In the genomic region with DNA sequence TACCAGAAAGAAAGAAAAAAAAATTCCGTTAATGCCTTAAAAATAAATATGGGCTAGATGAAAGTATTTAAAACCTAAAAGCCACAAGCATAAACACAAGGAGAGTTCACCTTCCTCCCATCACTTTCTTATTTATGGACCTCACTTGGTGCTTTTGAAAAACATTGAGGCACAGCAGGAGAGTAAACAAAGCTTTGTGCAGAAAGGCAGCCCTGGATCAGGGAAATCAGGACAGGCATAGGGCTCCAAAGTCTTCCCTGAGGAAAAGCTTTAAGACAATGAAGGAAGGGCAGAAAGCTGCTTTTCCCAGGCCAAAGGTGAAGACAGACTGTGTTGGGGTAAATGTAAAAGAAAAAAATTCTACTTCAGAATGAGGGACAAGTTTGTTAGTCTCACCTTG, we compare ENCODE assay signal across 27 cellular contexts.
"Had no signal": no experiment of that assay in that cellular context is flagged by ENCODE, and none has a peak within 500 bp of the region (broad histone marks: within the 10 kb centered on the region; RNA-seq: fewer than 3 reads in every experiment).

No MANE protein-coding gene starts in this region.

- H3K27ac ChIP-seq: breast epithelium, KMS-11, Peyer's patch, RWPE1, SJCRH30, VCaP had no signal

- H3K4me1 ChIP-seq: breast epithelium, Peyer's patch, SJCRH30 had no signal

- H3K9ac ChIP-seq: KMS-11, SK-N-SH had no signal

- H3K27me3 Mint-ChIP-seq: activated CD4-positive, alpha-beta memory T cell treated with anti-CD3 and anti-CD28 coated beads, Interleukin-2, amount 10 ng/mL, durations not matched to agents 7 days and 5 days; activated CD4-positive, alpha-beta T cell treated with anti-CD3 and anti-CD28 coated beads for 36 hours; activated naive CD8-positive, alpha-beta T cell; activated T-helper 17 cell treated with anti-CD3 and anti-CD28 coated beads, Interleukin-2, amount 50 U/mL, for 72 hours had no signal

- H3K27me3 ChIP-seq: breast epithelium, Peyer's patch, SJCRH30 had no signal

- H3K9me3 ChIP-seq: Peyer's patch, SJCRH30, SK-N-SH had no signal

- H3K36me3 ChIP-seq: breast epithelium, Peyer's patch, SJCRH30 had no signal

- H3K4me3 ChIP-seq: breast epithelium, Peyer's patch, SJCRH30 had no signal

- ATAC-seq: activated CD4-positive, alpha-beta T cell treated with anti-CD3 and anti-CD28 coated beads for 36 hours; activated T-helper 17 cell treated with anti-CD3 and anti-CD28 coated beads, Interleukin-2, amount 50 U/mL, for 72 hours had no signal

- H3K4me3 Mint-ChIP-seq: activated CD4-positive, alpha-beta memory T cell treated with anti-CD3 and anti-CD28 coated beads, Interleukin-2, amount 10 ng/mL, durations not matched to agents 7 days and 5 days; activated CD4-positive, alpha-beta T cell treated with anti-CD3 and anti-CD28 coated beads for 36 hours; activated naive CD4-positive, alpha-beta T cell treated with anti-CD3 and anti-CD28 coated beads for 36 hours; activated naive CD8-positive, alpha-beta T cell; activated T-helper 17 cell treated with anti-CD3 and anti-CD28 coated beads, Interleukin-2, amount 50 U/mL, for 72 hours had no signal

- DNase-seq: activated CD4-positive, alpha-beta memory T cell treated with anti-CD3 and anti-CD28 coated beads, Interleukin-2, amount 10 ng/mL, durations not matched to agents 7 days and 5 days; activated CD4-positive, alpha-beta T cell treated with anti-CD3 and anti-CD28 coated beads for 36 hours; activated CD4-positive, alpha-beta T cell treated with anti-CD3 and anti-CD28 coated beads, Interleukin-2, amount 50 U/mL, for 1 hour; activated gamma-delta T cell; activated naive CD4-positive, alpha-beta T cell treated with anti-CD3 and anti-CD28 coated beads for 36 hours; activated T-cell treated with anti-CD3 and anti-CD28 coated beads for 4 hours; activated T-cell treated with anti-CD3 and anti-CD28 coated beads, Interleukin-2, amount 50 U/mL, for 48 hours; amygdala; caudate nucleus; NCI-H1092; NCI-H1417; NCI-H1930; NCI-H2171; NCI-H226; NCI-H526; NK-92 treated with Interleukin-12 subunit alpha and Interleukin-12 subunit beta, amount 100 ng/mL, for 24 hours; Peyer's patch; Right ventricle myocardium superior; SJCRH30; SK-N-SH; T-helper 1 cell had no signal

- H3K27ac Mint-ChIP-seq: activated CD4-positive, alpha-beta memory T cell treated with anti-CD3 and anti-CD28 coated beads, Interleukin-2, amount 10 ng/mL, durations not matched to agents 7 days and 5 days; activated CD4-positive, alpha-beta T cell treated with anti-CD3 and anti-CD28 coated beads for 36 hours; activated naive CD4-positive, alpha-beta T cell treated with anti-CD3 and anti-CD28 coated beads for 36 hours; activated naive CD8-positive, alpha-beta T cell; activated T-helper 17 cell treated with anti-CD3 and anti-CD28 coated beads, Interleukin-2, amount 50 U/mL, for 72 hours had no signal

- H3K4me1 Mint-ChIP-seq: activated CD4-positive, alpha-beta memory T cell treated with anti-CD3 and anti-CD28 coated beads, Interleukin-2, amount 10 ng/mL, durations not matched to agents 7 days and 5 days; activated CD4-positive, alpha-beta T cell treated with anti-CD3 and anti-CD28 coated beads for 36 hours; activated T-helper 17 cell treated with anti-CD3 and anti-CD28 coated beads, Interleukin-2, amount 50 U/mL, for 72 hours had no signal

- H3K36me3 Mint-ChIP-seq: activated naive CD8-positive, alpha-beta T cell had no signal
